8 cellular contexts compared by ENCODE assay signal in the genomic region with DNA sequence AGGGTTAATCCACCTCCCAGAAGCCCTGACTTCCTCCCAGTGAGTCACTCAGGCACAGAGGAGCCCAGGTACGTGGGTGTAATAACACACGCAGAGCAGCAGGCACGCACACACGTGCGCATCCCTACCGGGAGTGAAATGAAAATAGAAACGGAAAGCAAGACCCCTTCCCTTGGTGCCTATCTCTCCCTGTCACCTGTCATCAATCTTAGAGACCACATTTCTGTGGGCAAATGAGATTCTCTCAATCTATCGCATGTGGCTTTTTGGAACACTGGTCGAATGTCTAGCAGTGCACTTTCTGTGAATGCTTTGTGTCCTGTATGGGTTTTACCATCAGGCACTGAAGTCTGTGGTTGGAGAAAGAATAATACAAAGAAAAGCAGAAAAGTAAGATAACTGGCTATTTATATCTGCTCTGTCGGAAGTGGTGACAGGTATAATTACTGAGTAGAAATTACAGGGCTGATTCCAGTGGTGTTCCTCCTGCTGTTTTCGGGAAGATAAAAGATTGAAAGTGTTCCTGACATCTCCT.
DNase-seq lines count a peak whose midpoint lies in the region; ATAC-seq, FAIRE-seq and TF ChIP-seq lines count a peak whose summit lies in the region.

No MANE protein-coding gene starts in this region.

- ATAC-seq in GM21515 (IDR thresholded peaks at IDR 0.05; ENCODE audit: unreplicated experiment), result peak; percentile 81

- peak in 2 of 3 experiments; percentile 62 to 83 for DNase-seq in NCI-H1417 (lab: John Stamatoyannopoulos, UW)
- peak; percentile 15 for DNase-seq in bronchial epithelial cell (ENCODE audit: low read depth)
- no peak for DNase-seq in GF-D8 (lab: John Stamatoyannopoulos, UW)
- no peak for DNase-seq in WERI-Rb-1
- DNase-seq in NAMALWA (ENCODE audit: low spot score), result no peak
- no peak for DNase-seq in NK-92 (lab: John Stamatoyannopoulos, UW; ENCODE audit: unreplicated experiment)

- H3K36me3 ChIP-seq in BLaER1 (no peaks in the 10 kb centered on the region), bronchial epithelial cell (ENCODE audit: control insufficient read depth, insufficient read depth, low read length) (no peaks in the 10 kb centered on the region), WERI-Rb-1 (no peaks in the 10 kb centered on the region)

- no peaks in the 10 kb centered on the region for H4K20me1 ChIP-seq in BLaER1

- H3K4me1 ChIP-seq in BLaER1, result peaks cover 9% of the 10 kb centered on the region

- H3K9me3 ChIP-seq in BLaER1 (no peaks in the 10 kb centered on the region), WERI-Rb-1 (ENCODE audit: severe bottlenecking) (no peaks in the 10 kb centered on the region)

- TF ChIP-seq CTCF in bronchial epithelial cell (IDR thresholded peaks at IDR 0.05; ENCODE audit: insufficient read depth, low read length, severe bottlenecking) (no peak), WERI-Rb-1 (IDR thresholded peaks at IDR 0.05; ENCODE audit: low read depth, low read length) (no peak)

- H3K27me3 ChIP-seq in BLaER1, result no peaks in the 10 kb centered on the region
- H3K27me3 ChIP-seq in bronchial epithelial cell (ENCODE audit: control insufficient read depth, insufficient read depth, low read length), result no peaks in the 10 kb centered on the region
- no peaks in the 10 kb centered on the region for H3K27me3 ChIP-seq in WERI-Rb-1 (ENCODE audit: insufficient read depth, low read depth, severe bottlenecking)

- no peak for FAIRE-seq in bronchial epithelial cell (lab: Jason Lieb, UNC)

- H3K4me2 ChIP-seq in BLaER1, result peak overlapping the region; percentile 15; the same call in 1 of the 2 replicates

- H3K27ac ChIP-seq in BLaER1, result no peak overlapping the region
- no peak overlapping the region for H3K27ac ChIP-seq in WERI-Rb-1

- no peak overlapping the region for H3K9ac ChIP-seq in BLaER1

- no peak overlapping the region for H3K4me3 ChIP-seq in BLaER1
- H3K4me3 ChIP-seq in bronchial epithelial cell (ENCODE audit: low read depth, low read length), result no peak overlapping the region
- no peak overlapping the region for H3K4me3 ChIP-seq in WERI-Rb-1 (ENCODE audit: low read depth, low read length)

Comparison
In these comparisons a context has a peak if more than half of its experiments do, and no peak if none do; other contexts are left out.
1. DNase-seq: peak in NCI-H1417 (2 of 3) and bronchial epithelial cell (single experiment); none in GF-D8 (single experiment), WERI-Rb-1 (single experiment), NAMALWA (single experiment) and NK-92 (single experiment).